ENCODE assay signal across 19 cellular contexts in genomic region chr3:171704814-171705213, GRCh38.
"Had no signal": no experiment of that assay in that cellular context is flagged by ENCODE, and none has a peak within 500 bp of the region (broad histone marks: within the 10 kb centered on the region; RNA-seq: fewer than 3 reads in every experiment).

No MANE protein-coding gene starts in this region.

- H3K9ac ChIP-seq: KMS-11, SK-N-SH had no signal

- H3K9me3 Mint-ChIP-seq: activated T-helper 17 cell treated with anti-CD3 and anti-CD28 coated beads, Interleukin-2, amount 50 U/mL, for 72 hours had no signal

- H3K9me3 ChIP-seq: body of pancreas had no signal

- H3K27me3 ChIP-seq: ascending aorta, body of pancreas had no signal

- H3K4me1 ChIP-seq: body of pancreas had no signal

- H3K27me3 Mint-ChIP-seq: activated T-helper 17 cell treated with anti-CD3 and anti-CD28 coated beads, Interleukin-2, amount 50 U/mL, for 72 hours had no signal

- ATAC-seq: activated CD4-positive, alpha-beta T cell treated with anti-CD3 and anti-CD28 coated beads for 36 hours had no signal

- H3K4me3 Mint-ChIP-seq: activated CD4-positive, alpha-beta memory T cell treated with anti-CD3 and anti-CD28 coated beads, Interleukin-2, amount 10 ng/mL, durations not matched to agents 7 days and 5 days; activated CD4-positive, alpha-beta T cell treated with anti-CD3 and anti-CD28 coated beads for 36 hours; activated naive CD4-positive, alpha-beta T cell treated with anti-CD3 and anti-CD28 coated beads, Interleukin-2, amount 10 ng/mL, durations not matched to agents 7 days and 5 days; activated T-helper 17 cell treated with anti-CD3 and anti-CD28 coated beads, Interleukin-2, amount 50 U/mL, for 72 hours had no signal

- H3K4me1 Mint-ChIP-seq: activated CD4-positive, alpha-beta memory T cell treated with anti-CD3 and anti-CD28 coated beads, Interleukin-2, amount 10 ng/mL, durations not matched to agents 7 days and 5 days; activated CD4-positive, alpha-beta T cell treated with anti-CD3 and anti-CD28 coated beads for 36 hours; activated naive CD4-positive, alpha-beta T cell treated with anti-CD3 and anti-CD28 coated beads, Interleukin-2, amount 10 ng/mL, durations not matched to agents 7 days and 5 days; activated T-helper 17 cell treated with anti-CD3 and anti-CD28 coated beads, Interleukin-2, amount 50 U/mL, for 72 hours had no signal

- H3K4me3 ChIP-seq: ascending aorta, body of pancreas had no signal

- H3K36me3 Mint-ChIP-seq: activated naive CD4-positive, alpha-beta T cell treated with anti-CD3 and anti-CD28 coated beads, Interleukin-2, amount 10 ng/mL, durations not matched to agents 7 days and 5 days had no signal

- H3K4me2 ChIP-seq: KMS-11, SK-N-SH had no signal

- DNase-seq: activated CD4-positive, alpha-beta memory T cell treated with anti-CD3 and anti-CD28 coated beads, Interleukin-2, amount 10 ng/mL, durations not matched to agents 7 days and 5 days; activated CD4-positive, alpha-beta T cell treated with anti-CD3 and anti-CD28 coated beads for 36 hours; activated CD4-positive, alpha-beta T cell treated with anti-CD3 and anti-CD28 coated beads, Interleukin-2, amount 50 U/mL, for 1 hour; activated gamma-delta T cell; activated naive CD4-positive, alpha-beta T cell treated with anti-CD3 and anti-CD28 coated beads, Interleukin-2, amount 10 ng/mL, durations not matched to agents 7 days and 5 days; activated T-cell treated with anti-CD3 and anti-CD28 coated beads for 4 hours; activated T-cell treated with anti-CD3 and anti-CD28 coated beads, Interleukin-2, amount 50 U/mL, for 48 hours; amniotic stem cell; body of pancreas; central memory CD4-positive, alpha-beta T cell; NCI-H1092; NCI-H345; NCI-H510A; SK-N-SH; T-helper 1 cell had no signal

- H3K27ac Mint-ChIP-seq: activated CD4-positive, alpha-beta memory T cell treated with anti-CD3 and anti-CD28 coated beads, Interleukin-2, amount 10 ng/mL, durations not matched to agents 7 days and 5 days; activated CD4-positive, alpha-beta T cell treated with anti-CD3 and anti-CD28 coated beads for 36 hours; activated naive CD4-positive, alpha-beta T cell treated with anti-CD3 and anti-CD28 coated beads, Interleukin-2, amount 10 ng/mL, durations not matched to agents 7 days and 5 days; activated T-helper 17 cell treated with anti-CD3 and anti-CD28 coated beads, Interleukin-2, amount 50 U/mL, for 72 hours had no signal

- H3K27ac ChIP-seq: ascending aorta, body of pancreas, KMS-11, VCaP had no signal
